8 cellular contexts compared by ENCODE assay signal in the genomic region with DNA sequence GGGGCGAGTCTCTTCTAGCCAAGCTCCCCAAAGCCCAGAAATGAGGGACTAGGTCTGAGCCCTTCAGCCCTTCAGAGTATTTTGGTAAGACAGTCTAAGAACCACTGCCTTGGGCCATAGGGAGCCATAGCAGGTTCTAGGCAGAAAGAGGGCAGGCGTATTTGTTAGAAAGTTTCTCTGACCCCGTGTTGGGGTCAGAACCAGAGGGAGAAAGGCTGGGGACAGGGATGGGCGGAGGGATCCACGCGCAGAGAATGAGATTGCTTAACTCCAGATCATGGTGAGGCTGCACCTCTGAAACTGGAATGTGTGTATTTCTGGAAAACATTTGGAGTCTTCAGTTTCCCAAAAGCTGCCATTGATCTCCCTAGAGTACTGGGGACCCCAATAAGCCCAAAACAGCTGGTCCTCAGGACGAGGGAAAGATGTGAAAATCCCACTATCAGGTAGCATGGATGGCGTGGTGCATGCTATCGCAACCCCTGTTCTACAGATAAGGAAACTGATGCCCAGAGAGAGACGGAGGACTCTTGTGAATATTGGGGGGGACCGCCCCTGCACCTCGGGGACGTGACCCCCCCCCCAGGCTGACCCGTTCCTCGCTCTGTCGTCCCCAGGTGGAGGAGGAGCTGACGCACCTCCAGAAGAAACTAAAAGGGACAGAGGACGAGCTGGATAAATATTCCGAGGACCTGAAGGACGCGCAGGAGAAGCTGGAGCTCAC. TPM values are rescaled to one million over a fixed set of nuclear protein-coding genes. Genes with fewer than 3 reads are reported as not detected.
DNase-seq lines count a peak whose midpoint lies in the region; ATAC-seq lines count a peak whose summit lies in the region.

No MANE protein-coding gene starts in this region.

- peaks cover 14 to 60% (median 41%) of the 10 kb centered on the region in 5 donors for H3K4me1 ChIP-seq in subcutaneous abdominal adipose tissue (ENCODE audit: control insufficient read depth in 5 of 5, insufficient read depth in 5 of 5, low read length in 5 of 5)

- peaks cover 59% of the 10 kb centered on the region for H3K4me1 Mint-ChIP-seq in T-helper 1 cell treated with Interleukin-12 subunit alpha and Interleukin-12 subunit beta and Interleukin-4 antibody, amounts not matched to agents 30 μg/mL and 1 μg/mL, for 36 hours (ENCODE audit: low read depth)
- H3K4me1 Mint-ChIP-seq in activated T-helper 17 cell treated with anti-CD3 and anti-CD28 coated beads, Interleukin-2, amount 50 U/mL, for 72 hours, result peaks cover 31% of the 10 kb centered on the region

- H3K27me3 ChIP-seq in subcutaneous abdominal adipose tissue (ENCODE audit: control insufficient read depth in 5 of 5, insufficient read depth in 4 of 5, low read length in 5 of 5), result no peaks in the 10 kb centered on the region

- H3K9me3 ChIP-seq in iPS-18c (ENCODE audit: control insufficient read depth, insufficient read depth, low read length), result peaks cover 2% of the 10 kb centered on the region
- no peaks in the 10 kb centered on the region for H3K9me3 ChIP-seq in subcutaneous abdominal adipose tissue (ENCODE audit: control insufficient read depth in 5 of 5, low read length in 5 of 5)

- DNase-seq in T-helper 1 cell, result no peak
- no peak for DNase-seq in KG1 (lab: John Stamatoyannopoulos, UW)

- H3K27ac ChIP-seq in subcutaneous abdominal adipose tissue (ENCODE audit: low read depth, low read length), result peak overlapping the region; percentile 81

- no peaks in the 10 kb centered on the region for H3K27me3 Mint-ChIP-seq in T-helper 1 cell treated with Interleukin-12 subunit alpha and Interleukin-12 subunit beta and Interleukin-4 antibody, amounts not matched to agents 30 μg/mL and 1 μg/mL, for 36 hours (ENCODE audit: low read depth)
- H3K27me3 Mint-ChIP-seq in activated T-helper 17 cell treated with anti-CD3 and anti-CD28 coated beads, Interleukin-2, amount 50 U/mL, for 72 hours, result no peaks in the 10 kb centered on the region

- H3K36me3 ChIP-seq in subcutaneous abdominal adipose tissue (ENCODE audit: control insufficient read depth in 5 of 5, insufficient read depth in 5 of 5, low read length in 5 of 5), result no peaks in the 10 kb centered on the region

- peak overlapping the region; percentile 88 for H3K27ac Mint-ChIP-seq in T-helper 1 cell treated with Interleukin-12 subunit alpha and Interleukin-12 subunit beta and Interleukin-4 antibody, amounts not matched to agents 30 μg/mL and 1 μg/mL, for 36 hours
- peak overlapping the region; percentile 96 for H3K27ac Mint-ChIP-seq in activated T-helper 17 cell treated with anti-CD3 and anti-CD28 coated beads, Interleukin-2, amount 50 U/mL, for 72 hours

- peak; percentile 0 for ATAC-seq in activated T-helper 17 cell treated with anti-CD3 and anti-CD28 coated beads, Interleukin-2, amount 50 U/mL, for 72 hours (replicated peaks)
- ATAC-seq in GM21360 (IDR thresholded peaks at IDR 0.05; ENCODE audit: unreplicated experiment) (no peak), GM21515 (IDR thresholded peaks at IDR 0.05; ENCODE audit: unreplicated experiment) (no peak)

- no peaks in the 10 kb centered on the region for H3K9me3 Mint-ChIP-seq in T-helper 1 cell treated with Interleukin-12 subunit alpha and Interleukin-12 subunit beta and Interleukin-4 antibody, amounts not matched to agents 30 μg/mL and 1 μg/mL, for 36 hours
- no peaks in the 10 kb centered on the region for H3K9me3 Mint-ChIP-seq in activated T-helper 17 cell treated with anti-CD3 and anti-CD28 coated beads, Interleukin-2, amount 50 U/mL, for 72 hours

- peaks cover 28% of the 10 kb centered on the region for H3K36me3 Mint-ChIP-seq in T-helper 1 cell treated with Interleukin-12 subunit alpha and Interleukin-12 subunit beta and Interleukin-4 antibody, amounts not matched to agents 30 μg/mL and 1 μg/mL, for 36 hours (ENCODE audit: low read depth)
- peaks cover 52% of the 10 kb centered on the region for H3K36me3 Mint-ChIP-seq in activated T-helper 17 cell treated with anti-CD3 and anti-CD28 coated beads, Interleukin-2, amount 50 U/mL, for 72 hours (ENCODE audit: low read depth)

- peak overlapping the region in 4 of 5 donors; percentile 7 to 66 (median 46) for H3K9ac ChIP-seq in subcutaneous abdominal adipose tissue (ENCODE audit: low read length in 5 of 5)

- H3K4me3 ChIP-seq in iPS-18c (ENCODE audit: insufficient read depth, low read depth, low read length) (peak overlapping the region; percentile 89), subcutaneous abdominal adipose tissue (ENCODE audit: low read depth in 1 of 5, low read length in 5 of 5) (peak overlapping the region; percentile 40 to 85 (median 79))

- H3K4me3 Mint-ChIP-seq in T-helper 1 cell treated with Interleukin-12 subunit alpha and Interleukin-12 subunit beta and Interleukin-4 antibody, amounts not matched to agents 30 μg/mL and 1 μg/mL, for 36 hours, result peak overlapping the region; percentile 88
- H3K4me3 Mint-ChIP-seq in activated T-helper 17 cell treated with anti-CD3 and anti-CD28 coated beads, Interleukin-2, amount 50 U/mL, for 72 hours, result peak overlapping the region; percentile 82

RNA-seq across cellular contexts. Expression of a gene that starts 0.7 kb away (rescaled TPM):
- total RNA-seq in activated T-helper 17 cell treated with anti-CD3 and anti-CD28 coated beads, Interleukin-2, amount 50 U/mL, for 72 hours, result 100 to 1,000 TPM; 474 to 660 TPM

RNA-seq across cellular contexts. Expression of a gene that starts 36.1 kb away (rescaled TPM):
- total RNA-seq in activated T-helper 17 cell treated with anti-CD3 and anti-CD28 coated beads, Interleukin-2, amount 50 U/mL, for 72 hours, result 100 to 1,000 TPM; 140 to 212 TPM
